ENCODE assay signal across 8 cellular contexts in genomic region chr13:28423010-28423409, GRCh38.
A peak's percentile ranks its signal among the peaks of the same experiment; 100 is the strongest.
DNase-seq lines count a peak whose midpoint lies in the region; ATAC-seq, FAIRE-seq and TF ChIP-seq lines count a peak whose summit lies in the region.

No MANE protein-coding gene starts in this region.

- H3K36me3 ChIP-seq in heart left ventricle = peaks cover 0 to 65% (median 17%) of the 10 kb centered on the region in 9 donors

- ATAC-seq in GM21390 (IDR thresholded peaks at IDR 0.05; ENCODE audit: unreplicated experiment) (peak; percentile 64), heart left ventricle (peak in 3 of 4 donors; percentile 70 to 77 (median 76)), GM21528 (IDR thresholded peaks at IDR 0.05; ENCODE audit: low FRiP score, unreplicated experiment) (no peak)

- no peak for TF ChIP-seq POLR2A in heart left ventricle (IDR thresholded peaks at IDR 0.05)

- peaks cover 0 to 49% (median 16%) of the 10 kb centered on the region in 12 donors for H3K4me1 ChIP-seq in heart left ventricle

- H3K27ac ChIP-seq in heart left ventricle = peak overlapping the region in 1 of 12 donors; percentile 46

- no peak for TF ChIP-seq CTCF in heart left ventricle (IDR thresholded peaks at IDR 0.05)

- intact Hi-C loops in heart left ventricle (cut with DNase I) = loop anchor here in 1 of 10 donors (10.0 kb wide), 1 partner anchor 98 kb away; no protein-coding TSS in a partner anchor

- H3K27me3 ChIP-seq in heart left ventricle = peaks cover 0 to 4% (median 0%) of the 10 kb centered on the region in 9 donors

- peak overlapping the region in 1 of 12 donors; percentile 19 for H3K4me3 ChIP-seq in heart left ventricle

- FAIRE-seq in HTR-8/SVneo (lab: Jason Lieb, UNC) = no peak

- WGBS in heart left ventricle, 4 donors = 66 to 76% (median 70%) methylated on average over 5 of the region's 5 CpGs

- H3K9me3 ChIP-seq in heart left ventricle = no peaks in the 10 kb centered on the region

- DNase-seq in GDM1 (lab: John Stamatoyannopoulos, UW) (peak; percentile 86), MV-4-11 (lab: John Stamatoyannopoulos, UW) (peak; percentile 96), heart left ventricle (peak; percentile 39 to 65 (median 48)), HTR-8/SVneo (ENCODE audit: insufficient read length, low spot score) (no peak), NCI-H526 treated with DMSO at 0.1 percent for 48 hours (lab: John Stamatoyannopoulos, UW) (no peak), SW 1271 (lab: John Stamatoyannopoulos, UW) (no peak)

Comparison
In these comparisons a context has a peak if more than half of its experiments do, and no peak if none do; other contexts are left out.
1. DNase-seq: peak in GDM1 (single experiment), MV-4-11 (single experiment) and heart left ventricle (5 of 5); none in HTR-8/SVneo (single experiment), NCI-H526 treated with DMSO at 0.1 percent for 48 hours (single experiment) and SW 1271 (0 of 2).